9 cellular contexts compared by ENCODE assay signal in the genomic region with DNA sequence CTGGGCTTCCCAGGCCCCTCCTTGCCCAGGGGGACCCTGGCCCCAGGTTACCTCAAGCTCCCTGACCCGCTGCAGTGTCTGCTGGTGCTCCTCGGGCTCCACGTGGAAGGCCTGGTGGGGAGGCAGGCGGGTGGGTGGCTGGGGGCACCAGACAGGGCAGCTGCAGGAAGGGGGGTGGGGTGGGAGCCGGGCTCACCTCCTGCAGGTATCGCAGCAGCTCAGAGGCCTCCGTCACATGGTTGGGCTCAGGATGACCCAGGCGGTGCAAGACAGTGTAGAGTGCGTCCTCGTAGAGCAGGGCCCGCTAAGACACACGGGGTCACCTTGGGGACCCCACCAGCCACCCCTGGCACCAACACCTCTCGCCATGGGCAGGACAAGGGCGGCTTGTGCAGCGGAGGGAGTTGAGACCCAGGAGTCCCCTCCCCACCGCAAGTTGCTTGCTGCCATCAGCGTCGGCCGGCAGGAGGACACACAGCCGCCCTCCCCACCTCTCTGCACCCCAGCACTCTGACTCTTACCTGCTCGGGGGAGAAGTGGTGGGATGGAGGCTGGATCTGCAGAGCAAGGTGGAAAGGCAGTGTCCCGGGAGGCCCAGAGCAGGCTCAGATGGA. TPM values are rescaled to one million over a fixed set of nuclear protein-coding genes. Genes with fewer than 3 reads are reported as not detected.
DNase-seq lines count a peak whose midpoint lies in the region; ATAC-seq, FAIRE-seq and TF ChIP-seq lines count a peak whose summit lies in the region.
"Had no signal": no experiment of that assay in that cellular context is flagged by ENCODE, and none has a peak within 500 bp of the region (broad histone marks: within the 10 kb centered on the region; RNA-seq: fewer than 3 reads in every experiment).

No MANE protein-coding gene starts in this region.

- intact Hi-C loops in psoas muscle (cut with DNase I) = no loop called here

- CTCF ChIA-PET in RWPE1 (lab: Yijun Ruan, JAX) = no interaction called here

- peak overlapping the region; percentile 80; the same call in 1 of the 2 replicates for H3K4me3 ChIP-seq in GM08714 (ENCODE audit: low read length)
- H3K4me3 ChIP-seq in coronary artery = peak overlapping the region; percentile 54
- H3K4me3 ChIP-seq in psoas muscle = peak overlapping the region; percentile 34

- TF ChIP-seq CTCF in RWPE1 (conservative IDR thresholded peaks at IDR 0.05; ENCODE audit: low read depth) (no peak), coronary artery (IDR thresholded peaks at IDR 0.05) (no peak), psoas muscle (IDR thresholded peaks at IDR 0.05) (no peak)

- H3K27ac ChIP-seq in RWPE1 = peak overlapping the region; percentile 92
- H3K27ac ChIP-seq in coronary artery = peak overlapping the region in 1 of 2 donors; percentile 96
- H3K27ac ChIP-seq in psoas muscle = no peak overlapping the region

- no peaks in the 10 kb centered on the region for H3K9me3 ChIP-seq in psoas muscle

- DNase-seq in RWPE1 (ENCODE audit: low spot score) = no peak
- no peak for DNase-seq in coronary artery (ENCODE audit: low spot score)
- DNase-seq in psoas muscle = no peak
- DNase-seq in NAMALWA (ENCODE audit: low spot score) = no peak
- no peak for DNase-seq in frontal cortex (ENCODE audit: low spot score in 2 of 2)
- DNase-seq in NCI-H1930 (lab: John Stamatoyannopoulos, UW) = no peak

- peaks cover 27% of the 10 kb centered on the region for H3K4me1 ChIP-seq in psoas muscle

- ATAC-seq in psoas muscle (no peak), HG02763 (IDR thresholded peaks at IDR 0.05; ENCODE audit: unreplicated experiment) (no peak)
- ATAC-seq: Panc1 had no signal

- H3K36me3 ChIP-seq in psoas muscle (ENCODE audit: insufficient read depth in 1 of 2, low read depth in 1 of 2) = peaks cover 9 to 43% of the 10 kb centered on the region in 2 donors

- POLR2A ChIA-PET in RWPE1 (lab: Yijun Ruan, JAX; ENCODE audit: low non-redundant PET) = no interaction called here

- no peaks in the 10 kb centered on the region for H3K27me3 ChIP-seq in psoas muscle (ENCODE audit: insufficient read depth in 3 of 3, low read length in 2 of 3)

- no peak for FAIRE-seq in frontal cortex (lab: Jason Lieb, UNC)

- WGBS in psoas muscle, 3 donors = 84 to 93% (median 89%) methylated on average over 18 to 22 of the region's 22 CpGs

RNA-seq across cellular contexts. Expression of a gene that starts 1.1 kb away (rescaled TPM):
- total RNA-seq in psoas muscle (10 to 100 TPM in 1 of 4 donors, 1 to 10 TPM in 3; 5.1 to 12.8 (median 7.2) TPM), frontal cortex (0.41 TPM)
- 1 to 10 TPM; 1.7 to 3.7 (median 2.2) TPM for polyA plus RNA-seq in psoas muscle

RNA-seq across cellular contexts. Expression of a gene that starts 12.1 kb away (rescaled TPM):
- total RNA-seq in psoas muscle = 100 to 1,000 TPM; 109 to 278 (median 164) TPM
- 100 to 1,000 TPM; 115 to 174 (median 149) TPM for polyA plus RNA-seq in psoas muscle
- total RNA-seq in frontal cortex = 22.0 TPM

RNA-seq across cellular contexts. Expression of a gene that starts 35.3 kb away (rescaled TPM):
- total RNA-seq in psoas muscle (10 to 100 TPM in 3 of 4 donors, 1 to 10 TPM in 1; 8.9 to 16.0 (median 10.9) TPM), frontal cortex (13.9 TPM)
- polyA plus RNA-seq in psoas muscle = 10 to 100 TPM in 2 of 3 donors, 1 to 10 TPM in 1; 8.4 to 17.1 (median 10.9) TPM

RNA-seq across cellular contexts. Expression of a gene that starts 53.7 kb away (rescaled TPM):
- total RNA-seq in psoas muscle = 10 to 100 TPM in 2 of 4 donors, 1 to 10 TPM in 2; 9.2 to 10.3 (median 9.7) TPM
- polyA plus RNA-seq in psoas muscle = 10 to 100 TPM in 1 of 3 donors, 1 to 10 TPM in 2; 9.0 to 14.8 (median 9.0) TPM
- total RNA-seq in frontal cortex = 11.8 TPM

RNA-seq across cellular contexts. Expression of a gene that starts 58.5 kb away (rescaled TPM):
- total RNA-seq in psoas muscle (10 to 100 TPM in 1 of 4 donors, 1 to 10 TPM in 3; 7.9 to 11.6 (median 8.2) TPM), frontal cortex (21.2 TPM)
- 10 to 100 TPM in 1 of 3 donors, 1 to 10 TPM in 2; 6.9 to 13.7 (median 9.5) TPM for polyA plus RNA-seq in psoas muscle
